Comparison of ENCODE assay signal across 24 cellular contexts in the genomic region with DNA sequence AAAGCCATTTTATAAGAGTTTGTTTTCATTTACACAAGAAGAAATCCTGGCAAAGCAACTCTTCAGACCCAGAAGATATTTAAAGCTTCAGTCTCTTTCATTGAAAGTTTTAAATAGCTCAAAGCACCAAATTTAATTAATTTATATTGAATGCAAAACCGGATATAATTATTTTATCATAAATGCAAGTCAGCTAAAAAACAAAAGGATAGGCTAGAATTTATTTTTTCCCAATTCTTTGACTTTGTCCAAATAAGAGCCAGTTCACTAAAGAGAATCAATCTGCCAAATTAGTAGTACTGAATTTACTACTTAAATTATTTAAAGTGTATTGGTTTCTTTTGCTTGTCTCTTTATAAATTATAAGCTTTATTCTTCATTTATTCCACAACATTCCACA.
DNase-seq lines count a peak whose midpoint lies in the region; ATAC-seq, FAIRE-seq and TF ChIP-seq lines count a peak whose summit lies in the region.
"Had no signal": no experiment of that assay in that cellular context is flagged by ENCODE, and none has a peak within 500 bp of the region (broad histone marks: within the 10 kb centered on the region; RNA-seq: fewer than 3 reads in every experiment).

No MANE protein-coding gene starts in this region.

- H3K9me1 ChIP-seq in IMR-90 (ENCODE audit: insufficient read depth, low read length) = no peaks in the 10 kb centered on the region; the same call in 1 of the 2 replicates

- no peak overlapping the region for H3K4ac ChIP-seq in IMR-90 (ENCODE audit: low read depth, low read length)

- H3K79me1 ChIP-seq in IMR-90 (ENCODE audit: low read depth in 1 of 2, low read length in 2 of 2) = no peaks in the 10 kb centered on the region

- dilution Hi-C loops in IMR-90 (cut with HindIII; ENCODE audit: low sequenced_read_pairs, unreplicated experiment) = no loop called here

- ATAC-seq in A549 (no peak), IMR-90 (ENCODE audit: low read depth) (no peak)
- ATAC-seq: CD8-positive, alpha-beta T cell; GM12878 had no signal

- H3K27ac ChIP-seq in A549 (no peak overlapping the region), IMR-90 (ENCODE audit: insufficient read depth, low read length) (no peak overlapping the region)
- H3K27ac ChIP-seq: BLaER1 treated with 17β-estradiol and CSF1 and Interleukin-3, amounts not matched to agents 10 nM and 100 nM; C4-2B had no signal

- H3K4me2 ChIP-seq in A549 (no peak overlapping the region), IMR-90 (ENCODE audit: low read depth, low read length) (no peak overlapping the region)
- H3K4me2 ChIP-seq: BLaER1 treated with 17β-estradiol and CSF1 and Interleukin-3, amounts not matched to agents 10 nM and 100 nM had no signal

- no peak for FAIRE-seq in A549 (lab: Jason Lieb, UNC)
- peak; percentile 9 for FAIRE-seq in islet of Langerhans (lab: Jason Lieb, UNC)
- FAIRE-seq: A204.1, GM12878, GM12892, GM18507 had no signal

- TF ChIP-seq POLR2A in A549 (IDR thresholded peaks at IDR 0.05; ENCODE audit: low read length) (no peak), IMR-90 (IDR thresholded peaks at IDR 0.05; ENCODE audit: low read depth, low read length) (no peak)

- no peak overlapping the region for H4K8ac ChIP-seq in IMR-90 (ENCODE audit: low read depth in 2 of 2, low read length in 2 of 2)

- no peak overlapping the region for H3K23ac ChIP-seq in IMR-90 (ENCODE audit: low read depth, low read length)

- H4K20me1 ChIP-seq in IMR-90 (ENCODE audit: insufficient read depth, low read length) = no peaks in the 10 kb centered on the region
- H4K20me1 ChIP-seq: BLaER1 treated with 17β-estradiol and CSF1 and Interleukin-3, amounts not matched to agents 10 nM and 100 nM had no signal

- no peaks in the 10 kb centered on the region for H3K36me3 Mint-ChIP-seq in MCF 10A (ENCODE audit: insufficient read depth, unreplicated experiment)
- H3K36me3 Mint-ChIP-seq: CD8-positive, alpha-beta T cell had no signal

- CTCF ChIA-PET in A549 (lab: Yijun Ruan, JAX) = no interaction called here
- CTCF ChIA-PET in IMR-90 (lab: Yijun Ruan, JAX) = no interaction called here
- CTCF ChIA-PET in MCF 10A (lab: Yijun Ruan, JAX) = no interaction called here

- DNase-seq in A549 (ENCODE audit: low read depth in 1 of 2, low spot score in 1 of 2) = no peak
- DNase-seq in IMR-90 = no peak
- no peak for DNase-seq in MCF 10A (ENCODE audit: unreplicated experiment)
- DNase-seq in stimulated activated CD4-positive, alpha-beta T cell treated with anti-CD3 and anti-CD28 coated beads, Interleukin-2, amount 100 ng/mL, for 24 hours = no peak
- DNase-seq: 8988T; AML-193; CD4-positive, alpha-beta T cell; CD8-positive, alpha-beta T cell; COR-L47; DMS 273 treated with DMSO at 0.1 percent for 48 hours; DMS153; DMS53; DMS79; DND-41; EL; GDM1 had no signal

- TF ChIP-seq EP300 in A549 (IDR thresholded peaks at IDR 0.05) = no peak

- H3K56ac ChIP-seq in IMR-90 (ENCODE audit: extremely low read depth, insufficient read depth, low read length) = no peak overlapping the region

- no peaks in the 10 kb centered on the region for H3K4me1 ChIP-seq in A549
- no peaks in the 10 kb centered on the region for H3K4me1 ChIP-seq in IMR-90 (ENCODE audit: control insufficient read depth, insufficient read depth, low read length)
- H3K4me1 ChIP-seq: BLaER1 treated with 17β-estradiol and CSF1 and Interleukin-3, amounts not matched to agents 10 nM and 100 nM had no signal

- no peak overlapping the region for H2AK9ac ChIP-seq in IMR-90 (replicated peaks; ENCODE audit: low read depth, low read length, poor library complexity)

- POLR2A ChIA-PET in A549 (lab: Yijun Ruan, JAX) = no interaction called here
- POLR2A ChIA-PET in IMR-90 (lab: Charles Lee; ENCODE audit: unreplicated experiment) = no interaction called here
- POLR2A ChIA-PET in MCF 10A (lab: Yijun Ruan, JAX) = no interaction called here

- H3K9me3 Mint-ChIP-seq in MCF 10A (ENCODE audit: unreplicated experiment) = no peaks in the 10 kb centered on the region
- H3K9me3 Mint-ChIP-seq: CD8-positive, alpha-beta T cell had no signal

- H2AFZ ChIP-seq in IMR-90 (replicated peaks; ENCODE audit: low read length, poor library complexity) = no peak overlapping the region

- peaks cover 12% of the 10 kb centered on the region for H3K4me1 Mint-ChIP-seq in MCF 10A (ENCODE audit: insufficient read depth, unreplicated experiment)
- H3K4me1 Mint-ChIP-seq: B cell had no signal

- H3K18ac ChIP-seq in IMR-90 (ENCODE audit: low read depth, low read length) = no peak overlapping the region

- intact Hi-C loops in IMR-90 (cut with micrococcal nuclease) = no loop called here
- intact Hi-C loops in MCF 10A (cut with micrococcal nuclease) = no loop called here

- H3K27me3 ChIP-seq in IMR-90 (ENCODE audit: control insufficient read depth, insufficient read depth, low read length) = no peaks in the 10 kb centered on the region
- H3K27me3 ChIP-seq: BLaER1 treated with 17β-estradiol and CSF1 and Interleukin-3, amounts not matched to agents 10 nM and 100 nM had no signal

- no peaks in the 10 kb centered on the region for H3K27me3 Mint-ChIP-seq in MCF 10A (ENCODE audit: insufficient read depth, unreplicated experiment)
- H3K27me3 Mint-ChIP-seq: B cell; CD4-positive, alpha-beta T cell had no signal

- in situ Hi-C loops in IMR-90 (cut with MboI; ENCODE audit: low sequenced_read_pairs) = no loop called here

- no peak overlapping the region for H3K9ac ChIP-seq in IMR-90 (ENCODE audit: low read depth, low read length)
- H3K9ac ChIP-seq: BLaER1 treated with 17β-estradiol and CSF1 and Interleukin-3, amounts not matched to agents 10 nM and 100 nM had no signal

- no peaks in the 10 kb centered on the region for H3K36me3 ChIP-seq in IMR-90 (ENCODE audit: control insufficient read depth, insufficient read depth, low read length)

- no peak overlapping the region for H3K14ac ChIP-seq in IMR-90 (replicated peaks; ENCODE audit: low read depth, low read length)

- H2BK5ac ChIP-seq in IMR-90 (ENCODE audit: low read depth, low read length, poor library complexity, severe bottlenecking) = no peak overlapping the region

- H3K27ac Mint-ChIP-seq in MCF 10A (ENCODE audit: low read depth, unreplicated experiment) = no peak overlapping the region
- H3K27ac Mint-ChIP-seq: B cell; CD4-positive, alpha-beta T cell; CD8-positive, alpha-beta T cell had no signal

- BruUV-seq in IMR-90 (replicated peaks; lab: Mats Ljungman, UMichigan) (no TSS peak), MCF 10A (replicated peaks; lab: Mats Ljungman, UMichigan) (no TSS peak)

- H3K4me3 Mint-ChIP-seq in MCF 10A (ENCODE audit: unreplicated experiment) = no peak overlapping the region
- H3K4me3 Mint-ChIP-seq: B cell; CD4-positive, alpha-beta T cell; CD8-positive, alpha-beta T cell had no signal

- H3K9me3 ChIP-seq in A549 (no peaks in the 10 kb centered on the region), IMR-90 (ENCODE audit: control insufficient read depth, insufficient read depth, low read length) (no peaks in the 10 kb centered on the region)

- H2AK5ac ChIP-seq in IMR-90 (ENCODE audit: low read depth, low read length) = no peak overlapping the region

- H2BK120ac ChIP-seq in IMR-90 (ENCODE audit: low read depth, low read length) = no peak overlapping the region

- no peak overlapping the region for H4K5ac ChIP-seq in IMR-90 (ENCODE audit: low read depth, low read length)

- H4K91ac ChIP-seq in IMR-90 (ENCODE audit: insufficient read depth, low read depth, low read length) = no peak overlapping the region

- TF ChIP-seq CTCF in A549 (IDR thresholded peaks at IDR 0.05) = no peak
- no peak for TF ChIP-seq CTCF in IMR-90 (conservative IDR thresholded peaks at IDR 0.05; ENCODE audit: low read depth, low read length)
- no peak for TF ChIP-seq CTCF in MCF 10A (IDR thresholded peaks at IDR 0.05; ENCODE audit: unreplicated experiment)

- H2BK15ac ChIP-seq in IMR-90 (ENCODE audit: low read depth, low read length) = no peak overlapping the region

- H2BK20ac ChIP-seq in IMR-90 (ENCODE audit: low read depth, low read length) = no peak overlapping the region

- H3K4me3 ChIP-seq in A549 (no peak overlapping the region), IMR-90 (ENCODE audit: insufficient read depth, low read depth, low read length) (no peak overlapping the region)
- H3K4me3 ChIP-seq: BLaER1 treated with 17β-estradiol and CSF1 and Interleukin-3, amounts not matched to agents 10 nM and 100 nM; GM12878 had no signal

- 2% methylated on average over 1 of the region's 1 CpG for WGBS in A549 (ENCODE audit: missing lambda C conversion rate)
- WGBS in IMR-90 (ENCODE audit: extremely low coverage in 2 of 2, insufficient read length in 1 of 2), 2 experiments = no CpG with 5 or more reads among the region's 1 CpG

- TF ChIP-seq RAD21 in A549 (conservative IDR thresholded peaks at IDR 0.05 in 1 of 2, IDR thresholded peaks at IDR 0.05 in 1 of 2) = no peak
- TF ChIP-seq RAD21 in IMR-90 (IDR thresholded peaks at IDR 0.05; ENCODE audit: low read length) = no peak

TF ChIP-seq in A549, 52 proteins besides CTCF, POLR2A, EP300 and RAD21:
- TF ChIP-seq ZC3H11A (IDR thresholded peaks at IDR 0.05) (no peak), RCOR1 (IDR thresholded peaks at IDR 0.05; ENCODE audit: low read depth, low read length) (no peak), HES2 (IDR thresholded peaks at IDR 0.05) (no peak), FOSL2 (IDR thresholded peaks at IDR 0.05) (no peak), FOSL2 (CRISPR knock-in tag; IDR thresholded peaks at IDR 0.05) (no peak), MAFK (IDR thresholded peaks at IDR 0.05; ENCODE audit: partially characterized antibody) (peak; percentile 49)

TF ChIP-seq in IMR-90, 13 proteins besides CTCF, POLR2A, EP300 and RAD21:
- TF ChIP-seq MAFK (IDR thresholded peaks at IDR 0.05; ENCODE audit: low read depth, low read length) (peak; percentile 59), CHD1 (IDR thresholded peaks at IDR 0.05; ENCODE audit: low read depth, low read length) (no peak)
